19 cellular contexts compared by ENCODE assay signal in genomic region chr4:1575418-1576199, GRCh38.
"Had no signal": no experiment of that assay in that cellular context is flagged by ENCODE, and none has a peak within 500 bp of the region (broad histone marks: within the 10 kb centered on the region; RNA-seq: fewer than 3 reads in every experiment).

No MANE protein-coding gene starts in this region.

- H3K27ac ChIP-seq: ascending aorta, dorsolateral prefrontal cortex, esophagus muscularis mucosa, stomach, testis, upper lobe of left lung had no signal

- H3K36me3 ChIP-seq: ascending aorta, esophagus muscularis mucosa, stomach, upper lobe of left lung had no signal

- DNase-seq: activated CD4-positive, alpha-beta T cell treated with anti-CD3 and anti-CD28 coated beads, Interleukin-2, amount 50 U/mL, for 4 hours; activated CD4-positive, CD25-positive, alpha-beta regulatory T cell treated with anti-CD3 and anti-CD28 coated beads, Interleukin-2, amount 50 U/mL, for 72 hours; activated naive CD4-positive, alpha-beta T cell treated with Interleukin-2 at 50 U/mL for 16 hours; dorsolateral prefrontal cortex; hypothalamus; midbrain; naive B cell; occipital lobe; SK-N-SH; stimulated activated CD4-positive, alpha-beta T cell treated with anti-CD3 and anti-CD28 coated beads, Interleukin-12 subunit alpha, Interleukin-12 subunit beta, amount 100 ng/mL, for 4 hours; stimulated activated CD4-positive, alpha-beta T cell treated with anti-CD3 and anti-CD28 coated beads, Interleukin-2, amount 100 ng/mL, for 24 hours; stomach; T-cell; T-helper 9 cell; testis had no signal

- H3K27me3 Mint-ChIP-seq: activated T-helper 17 cell treated with anti-CD3 and anti-CD28 coated beads, Interleukin-2, amount 50 U/mL, for 72 hours; T-cell had no signal

- H3K9me3 ChIP-seq: ascending aorta, esophagus muscularis mucosa, SK-N-SH, stomach, testis, upper lobe of left lung had no signal

- ATAC-seq: activated T-helper 17 cell treated with anti-CD3 and anti-CD28 coated beads, Interleukin-2, amount 50 U/mL, for 72 hours; T-cell had no signal

- H3K36me3 Mint-ChIP-seq: naive B cell, T-cell had no signal

- H3K27ac Mint-ChIP-seq: activated T-helper 17 cell treated with anti-CD3 and anti-CD28 coated beads, Interleukin-2, amount 50 U/mL, for 72 hours; T-cell had no signal

- H3K9ac ChIP-seq: SK-N-SH had no signal

- H3K4me3 ChIP-seq: ascending aorta, dorsolateral prefrontal cortex, esophagus muscularis mucosa, stomach, testis, upper lobe of left lung had no signal

- H3K4me3 Mint-ChIP-seq: activated T-helper 17 cell treated with anti-CD3 and anti-CD28 coated beads, Interleukin-2, amount 50 U/mL, for 72 hours had no signal

- H3K9me3 Mint-ChIP-seq: activated T-helper 17 cell treated with anti-CD3 and anti-CD28 coated beads, Interleukin-2, amount 50 U/mL, for 72 hours; T-cell had no signal

- H3K4me1 ChIP-seq: testis had no signal

- H3K27me3 ChIP-seq: ascending aorta, testis, upper lobe of left lung had no signal
